Comparison of ENCODE assay signal across 3 cellular contexts in the genomic region with DNA sequence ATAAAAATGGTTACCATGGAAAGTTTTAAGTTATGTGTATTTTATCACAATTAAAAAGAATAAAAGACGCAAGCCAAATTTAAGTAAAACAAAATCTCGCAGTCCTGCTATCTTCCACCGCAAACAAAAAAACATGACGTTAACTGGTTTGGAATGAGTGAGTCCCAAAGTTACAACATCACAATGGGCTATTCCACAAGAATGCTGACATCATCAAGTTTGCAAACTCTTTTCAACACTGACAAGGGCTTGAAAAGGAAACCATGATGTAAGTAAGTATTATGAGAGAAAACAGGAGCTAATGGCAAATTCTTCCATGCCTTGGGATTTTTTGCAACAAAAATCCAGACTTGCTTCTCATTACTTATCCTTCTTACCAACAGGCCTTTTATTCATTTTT.
TF ChIP-seq lines count a peak whose summit lies in the region.

No MANE protein-coding gene starts in this region.

TF ChIP-seq in A549, 52 proteins besides CTCF, POLR2A, EP300 and RAD21:
- TF ChIP-seq RCOR1 (IDR thresholded peaks at IDR 0.05; ENCODE audit: low read depth, low read length) (no peak), MAFK (IDR thresholded peaks at IDR 0.05; ENCODE audit: partially characterized antibody) (peak; percentile 93)

TF ChIP-seq in HEK293, 187 proteins besides CTCF, POLR2A, EP300 and RAD21:
- TF ChIP-seq, protein P1, sequence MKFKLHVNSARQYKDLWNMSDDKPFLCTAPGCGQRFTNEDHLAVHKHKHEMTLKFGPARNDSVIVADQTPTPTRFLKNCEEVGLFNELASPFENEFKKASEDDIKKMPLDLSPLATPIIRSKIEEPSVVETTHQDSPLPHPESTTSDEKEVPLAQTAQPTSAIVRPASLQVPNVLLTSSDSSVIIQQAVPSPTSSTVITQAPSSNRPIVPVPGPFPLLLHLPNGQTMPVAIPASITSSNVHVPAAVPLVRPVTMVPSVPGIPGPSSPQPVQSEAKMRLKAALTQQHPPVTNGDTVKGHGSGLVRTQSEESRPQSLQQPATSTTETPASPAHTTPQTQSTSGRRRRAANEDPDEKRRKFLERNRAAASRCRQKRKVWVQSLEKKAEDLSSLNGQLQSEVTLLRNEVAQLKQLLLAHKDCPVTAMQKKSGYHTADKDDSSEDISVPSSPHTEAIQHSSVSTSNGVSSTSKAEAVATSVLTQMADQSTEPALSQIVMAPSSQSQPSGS (tag by site-specific recombination; IDR thresholded peaks at IDR 0.05; ENCODE audit: low read depth) = peak; percentile 40; the same call in 1 of the 2 replicates
- TF ChIP-seq ZBTB1 (tag by site-specific recombination; IDR thresholded peaks at IDR 0.05) = no peak
- TF ChIP-seq ZNF747 (tag by site-specific recombination; IDR thresholded peaks at IDR 0.05) = no peak
- TF ChIP-seq EGR2 (tag by site-specific recombination; IDR thresholded peaks at IDR 0.05; ENCODE audit: low read depth) = no peak

TF ChIP-seq in HepG2, 621 proteins besides CTCF, POLR2A, EP300 and RAD21:
- no peak for TF ChIP-seq ZNF782 (CRISPR knock-in tag; IDR thresholded peaks at IDR 0.05; ENCODE audit: borderline replicate concordance)
- TF ChIP-seq UBTF (CRISPR knock-in tag; IDR thresholded peaks at IDR 0.05) = no peak
- TF ChIP-seq, protein P2, sequence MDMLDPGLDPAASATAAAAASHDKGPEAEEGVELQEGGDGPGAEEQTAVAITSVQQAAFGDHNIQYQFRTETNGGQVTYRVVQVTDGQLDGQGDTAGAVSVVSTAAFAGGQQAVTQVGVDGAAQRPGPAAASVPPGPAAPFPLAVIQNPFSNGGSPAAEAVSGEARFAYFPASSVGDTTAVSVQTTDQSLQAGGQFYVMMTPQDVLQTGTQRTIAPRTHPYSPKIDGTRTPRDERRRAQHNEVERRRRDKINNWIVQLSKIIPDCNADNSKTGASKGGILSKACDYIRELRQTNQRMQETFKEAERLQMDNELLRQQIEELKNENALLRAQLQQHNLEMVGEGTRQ (IDR thresholded peaks at IDR 0.05; ENCODE audit: low read depth, low read length) = no peak
- TF ChIP-seq, protein P2 (CRISPR knock-in tag; IDR thresholded peaks at IDR 0.05; ENCODE audit: borderline replicate concordance) = no peak
- TF ChIP-seq MYNN (CRISPR knock-in tag; IDR thresholded peaks at IDR 0.05; ENCODE audit: low read depth) = no peak
- TF ChIP-seq MAFK (conservative IDR thresholded peaks at IDR 0.05 in 1 of 2, IDR thresholded peaks at IDR 0.05 in 1 of 2; ENCODE audit: low read length in 2 of 2) = peak; percentile 98 to 99
- TF ChIP-seq MAFF (IDR thresholded peaks at IDR 0.05; ENCODE audit: low read depth, low read length) = peak; percentile 98
